9 cellular contexts compared by ENCODE assay signal in the genomic region with DNA sequence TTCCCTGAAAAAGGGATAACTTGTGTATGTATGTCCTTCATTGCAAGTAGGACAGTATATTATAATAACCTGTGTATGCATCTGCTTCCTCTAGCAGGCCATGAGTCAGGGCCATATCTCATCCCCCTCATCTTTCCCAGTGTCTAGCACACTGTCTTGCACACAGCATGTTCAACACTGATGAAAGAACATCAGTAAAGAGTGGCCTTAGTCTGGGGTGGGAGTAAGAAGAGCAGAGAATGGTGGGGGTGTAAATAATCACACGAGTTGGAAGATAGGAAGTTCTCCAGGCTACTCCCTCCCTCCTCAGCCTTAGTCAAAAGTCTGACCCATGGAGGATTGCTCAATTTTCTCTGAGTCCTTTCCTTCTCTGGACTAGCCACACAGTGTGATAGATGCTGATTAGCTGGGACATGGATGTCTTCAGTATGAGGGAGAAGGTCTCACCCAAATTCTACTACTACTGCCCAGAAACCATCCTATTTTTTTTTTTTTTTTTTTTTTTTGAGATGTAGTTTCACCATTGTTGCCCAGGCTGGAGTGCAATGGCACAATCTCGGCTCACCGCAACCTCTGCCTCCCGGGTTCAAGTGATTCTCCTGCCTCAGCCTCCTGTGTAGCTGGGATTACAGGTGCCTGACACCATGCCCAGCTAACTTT. TPM values are rescaled to one million over a fixed set of nuclear protein-coding genes. Genes with fewer than 3 reads are reported as not detected.
DNase-seq lines count a peak whose midpoint lies in the region; ATAC-seq and TF ChIP-seq lines count a peak whose summit lies in the region.
"Had no signal": no experiment of that assay in that cellular context is flagged by ENCODE, and none has a peak within 500 bp of the region (broad histone marks: within the 10 kb centered on the region; RNA-seq: fewer than 3 reads in every experiment).

No MANE protein-coding gene starts in this region.

- H3K27me3 ChIP-seq in CD4-positive, alpha-beta memory T cell (ENCODE audit: insufficient read depth, low read length): no peaks in the 10 kb centered on the region
- no peaks in the 10 kb centered on the region for H3K27me3 ChIP-seq in neutrophil

- no peak for ATAC-seq in GM18505 (IDR thresholded peaks at IDR 0.05; ENCODE audit: unreplicated experiment)

- no peaks in the 10 kb centered on the region for H3K36me3 Mint-ChIP-seq in CD4-positive, alpha-beta memory T cell
- no peaks in the 10 kb centered on the region for H3K36me3 Mint-ChIP-seq in dendritic cell treated with granulocyte-macrophage colony-stimulating factor and Interleukin-4, amounts not matched to agents 40 ng/mL and 50 ng/mL, for 4 days (ENCODE audit: low read depth)

- H3K4me3 ChIP-seq in CD4-positive, alpha-beta memory T cell (ENCODE audit: low read length in 2 of 2): no peak overlapping the region
- peak overlapping the region; percentile 10 to 51 for H3K4me3 ChIP-seq in neutrophil (ENCODE audit: low read depth in 1 of 2, low read length in 1 of 2)

- peak overlapping the region; percentile 50 to 91 (median 61) for H3K27ac Mint-ChIP-seq in CD4-positive, alpha-beta memory T cell
- peak overlapping the region; percentile 95 for H3K27ac Mint-ChIP-seq in dendritic cell treated with granulocyte-macrophage colony-stimulating factor and Interleukin-4, amounts not matched to agents 40 ng/mL and 50 ng/mL, for 4 days

- H3K4me1 ChIP-seq in CD4-positive, alpha-beta memory T cell (ENCODE audit: insufficient read depth, low read length): peaks cover 9% of the 10 kb centered on the region
- H3K4me1 ChIP-seq in neutrophil (ENCODE audit: control insufficient read depth in 1 of 2, insufficient read depth in 1 of 2, low read depth in 1 of 2, low read length in 1 of 2): peaks cover 38 to 48% of the 10 kb centered on the region in 2 experiments

- no peak overlapping the region for H3K27ac ChIP-seq in CD4-positive, alpha-beta memory T cell (ENCODE audit: low read depth, low read length)
- peak overlapping the region; percentile 90 for H3K27ac ChIP-seq in neutrophil

- H3K4me1 Mint-ChIP-seq in CD4-positive, alpha-beta memory T cell: peaks cover 4 to 12% (median 8%) of the 10 kb centered on the region in 4 donors
- H3K4me1 Mint-ChIP-seq in dendritic cell treated with granulocyte-macrophage colony-stimulating factor and Interleukin-4, amounts not matched to agents 40 ng/mL and 50 ng/mL, for 4 days (ENCODE audit: low read depth): peaks cover 42% of the 10 kb centered on the region

- no peaks in the 10 kb centered on the region for H3K9me3 ChIP-seq in CD4-positive, alpha-beta memory T cell (ENCODE audit: control insufficient read depth in 1 of 2, low read length in 2 of 2)
- no peaks in the 10 kb centered on the region for H3K9me3 ChIP-seq in neutrophil

- H3K4me3 Mint-ChIP-seq in CD4-positive, alpha-beta memory T cell: peak overlapping the region in 1 of 8 donors; percentile 71
- peak overlapping the region; percentile 68 for H3K4me3 Mint-ChIP-seq in dendritic cell treated with granulocyte-macrophage colony-stimulating factor and Interleukin-4, amounts not matched to agents 40 ng/mL and 50 ng/mL, for 4 days

- POLR2A ChIA-PET in CD4-positive, alpha-beta memory T cell (lab: Charles Lee; ENCODE audit: partially characterized antibody): interaction anchor here (0.6 kb wide), 1 partner anchor 44 kb away, joined by 3 read pairs; the partner anchor contains the start of gene AAAS

- H3K36me3 ChIP-seq in CD4-positive, alpha-beta memory T cell (ENCODE audit: insufficient read depth, low read length): no peaks in the 10 kb centered on the region
- H3K36me3 ChIP-seq in neutrophil: no peaks in the 10 kb centered on the region

- intact Hi-C loops in CD4-positive, alpha-beta memory T cell (cut with micrococcal nuclease): no loop called here
- intact Hi-C loops in dendritic cell treated with granulocyte-macrophage colony-stimulating factor and Interleukin-4, amounts not matched to agents 40 ng/mL and 50 ng/mL, for 4 days (cut with micrococcal nuclease): no loop called here

- no peak for TF ChIP-seq CTCF in neutrophil (IDR thresholded peaks at IDR 0.05)

- CTCF ChIA-PET in CD4-positive, alpha-beta memory T cell (lab: Charles Lee; ENCODE audit: partially characterized antibody): interaction anchor here (1.4 kb wide), 1 partner anchor 152 kb away, joined by 3 read pairs; no protein-coding TSS in a partner anchor

- no peak for TF ChIP-seq POLR2A in GM18505 (IDR thresholded peaks at IDR 0.05; ENCODE audit: borderline replicate concordance, extremely low read depth, insufficient read depth, insufficient read length)

- no peaks in the 10 kb centered on the region for H3K9me3 Mint-ChIP-seq in CD4-positive, alpha-beta memory T cell
- H3K9me3 Mint-ChIP-seq in dendritic cell treated with granulocyte-macrophage colony-stimulating factor and Interleukin-4, amounts not matched to agents 40 ng/mL and 50 ng/mL, for 4 days: no peaks in the 10 kb centered on the region

- no peaks in the 10 kb centered on the region for H3K27me3 Mint-ChIP-seq in CD4-positive, alpha-beta memory T cell
- no peaks in the 10 kb centered on the region for H3K27me3 Mint-ChIP-seq in dendritic cell treated with granulocyte-macrophage colony-stimulating factor and Interleukin-4, amounts not matched to agents 40 ng/mL and 50 ng/mL, for 4 days

- DNase-seq in CD4-positive, alpha-beta memory T cell: no peak
- peak; percentile 59 for DNase-seq in NCI-H226
- DNase-seq in stimulated activated CD4-positive, alpha-beta T cell treated with anti-CD3 and anti-CD28 coated beads, Interleukin-4, amount 100 ng/mL, for 4 hours: no peak
- DNase-seq in DMS53 (lab: John Stamatoyannopoulos, UW): no peak
- DNase-seq in NCI-H446 treated with DMSO at 0.1 percent for 48 hours (lab: John Stamatoyannopoulos, UW): no peak

RNA-seq across cellular contexts. Expression of gene SP1, which starts 14.6 kb away (rescaled TPM):
- total RNA-seq in CD4-positive, alpha-beta memory T cell: 100 to 1,000 TPM; 109 to 110 TPM
- polyA plus RNA-seq in CD4-positive, alpha-beta memory T cell: 10 to 100 TPM in 1 of 2 donors, 1 to 10 TPM in 1; 4.3 to 10.6 TPM

RNA-seq across cellular contexts. Expression of gene SP7, which starts 29.2 kb away (rescaled TPM):
- not detected for total RNA-seq in CD4-positive, alpha-beta memory T cell
- polyA plus RNA-seq in CD4-positive, alpha-beta memory T cell: not detected
- total RNA-seq: pulmonary artery endothelial cell had no signal

RNA-seq across cellular contexts. Expression of gene AAAS, which starts 44.0 kb away (rescaled TPM):
- total RNA-seq in CD4-positive, alpha-beta memory T cell: 10 to 100 TPM; 63.6 to 66.5 TPM
- polyA plus RNA-seq in CD4-positive, alpha-beta memory T cell: 10 to 100 TPM; 32.5 to 47.8 TPM

RNA-seq across cellular contexts. Expression of gene AMHR2, which starts 58.3 kb away (rescaled TPM):
- total RNA-seq in CD4-positive, alpha-beta memory T cell: not detected
- not detected for polyA plus RNA-seq in CD4-positive, alpha-beta memory T cell
- total RNA-seq: pulmonary artery endothelial cell had no signal

Comparison
In these comparisons a context has a peak if more than half of its experiments do, and no peak if none do; other contexts are left out.
1. H3K4me3 ChIP-seq: peak in neutrophil (2 of 2); none in CD4-positive, alpha-beta memory T cell (0 of 2).